ENCODE assay signal across 8 cellular contexts in the genomic region with DNA sequence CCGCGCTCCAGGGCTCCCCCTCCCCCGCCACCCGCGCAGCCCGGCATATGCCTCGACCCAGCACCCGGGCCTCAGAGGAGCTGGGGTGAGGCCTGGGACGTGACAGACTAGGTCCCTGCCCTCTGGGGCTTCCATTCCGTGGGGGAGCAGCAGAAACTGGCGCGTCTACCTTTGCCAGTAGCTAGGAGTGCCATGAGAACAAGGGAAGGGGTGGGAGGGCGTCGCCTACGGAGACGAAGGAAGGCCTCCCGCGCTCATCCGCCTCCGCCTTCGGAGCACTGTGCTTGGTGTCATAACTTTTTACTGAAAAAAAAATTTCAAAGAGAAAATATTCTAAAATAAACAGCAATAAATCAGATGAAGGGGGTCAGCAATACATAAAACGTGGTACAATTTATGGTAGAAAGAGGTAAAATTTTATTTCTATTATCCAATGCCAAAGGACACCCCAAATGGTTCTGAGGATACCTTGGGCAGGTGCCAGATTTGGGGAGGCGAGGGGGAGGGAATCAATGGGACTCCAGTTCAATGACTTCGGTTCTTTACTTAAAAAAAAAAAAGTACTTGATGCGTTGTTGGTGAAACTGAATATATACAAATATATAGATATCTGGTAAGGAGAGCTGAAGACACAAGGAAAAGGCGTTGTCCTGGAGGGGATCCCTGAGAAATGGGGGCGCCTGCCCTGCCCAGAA. TPM values are rescaled to one million over a fixed set of nuclear protein-coding genes. Genes with fewer than 3 reads are reported as not detected.
DNase-seq lines count a peak whose midpoint lies in the region; ATAC-seq and TF ChIP-seq lines count a peak whose summit lies in the region.

No MANE protein-coding gene starts in this region.

- no peaks in the 10 kb centered on the region for H3K36me3 ChIP-seq in ACC112 (ENCODE audit: insufficient read depth, low read length)
- H3K36me3 ChIP-seq in ascending aorta: no peaks in the 10 kb centered on the region
- no peaks in the 10 kb centered on the region for H3K36me3 ChIP-seq in subcutaneous abdominal adipose tissue (ENCODE audit: control insufficient read depth in 5 of 5, insufficient read depth in 5 of 5, low read length in 5 of 5)

- H3K9me3 ChIP-seq in ascending aorta (no peaks in the 10 kb centered on the region), subcutaneous abdominal adipose tissue (ENCODE audit: control insufficient read depth in 5 of 5, low read length in 5 of 5) (peaks cover 0 to 4% (median 0%) of the 10 kb centered on the region in 5 donors)

- peak overlapping the region in 4 of 5 donors; percentile 30 to 71 (median 48) for H3K9ac ChIP-seq in subcutaneous abdominal adipose tissue (ENCODE audit: low read length in 5 of 5)

- H3K4me3 ChIP-seq in ACC112 (ENCODE audit: low read depth, low read length) (peak overlapping the region; percentile 91), HL-60 (replicated peaks; ENCODE audit: insufficient read depth, low read length) (peak overlapping the region; percentile 73), ascending aorta (peak overlapping the region; percentile 75 to 92), subcutaneous abdominal adipose tissue (ENCODE audit: low read depth in 1 of 5, low read length in 5 of 5) (peak overlapping the region in 3 of 5 donors; percentile 68 to 80 (median 74))

- no peak for TF ChIP-seq CTCF in HL-60 (IDR thresholded peaks at IDR 0.05; ENCODE audit: insufficient read depth, low read length)
- no peak for TF ChIP-seq CTCF in ascending aorta (IDR thresholded peaks at IDR 0.05)

- H3K79me2 ChIP-seq in ACC112 (ENCODE audit: control insufficient read depth, insufficient read depth, low read length, unreplicated experiment): no peaks in the 10 kb centered on the region

- no peaks in the 10 kb centered on the region for H3K27me3 ChIP-seq in ACC112 (ENCODE audit: insufficient read depth, low read length)
- H3K27me3 ChIP-seq in HL-60 (ENCODE audit: insufficient read depth, poor library complexity, severe bottlenecking): peaks cover 16% of the 10 kb centered on the region
- no peaks in the 10 kb centered on the region for H3K27me3 ChIP-seq in ascending aorta
- H3K27me3 ChIP-seq in subcutaneous abdominal adipose tissue (ENCODE audit: control insufficient read depth in 5 of 5, insufficient read depth in 4 of 5, low read length in 5 of 5): peaks cover 0 to 11% (median 0%) of the 10 kb centered on the region in 5 donors

- H2AFZ ChIP-seq in ACC112 (ENCODE audit: low read length, unreplicated experiment): peak overlapping the region; percentile 91

- peaks cover 18% of the 10 kb centered on the region for H3K4me1 ChIP-seq in ACC112 (ENCODE audit: control insufficient read depth, insufficient read depth, low read length, unreplicated experiment)
- H3K4me1 ChIP-seq in ascending aorta: peaks cover 10 to 16% of the 10 kb centered on the region in 2 donors
- H3K4me1 ChIP-seq in subcutaneous abdominal adipose tissue (ENCODE audit: control insufficient read depth in 5 of 5, insufficient read depth in 5 of 5, low read length in 5 of 5): peaks cover 5 to 32% (median 29%) of the 10 kb centered on the region in 5 donors

- H3K27ac ChIP-seq in ACC112 (ENCODE audit: low read depth, low read length): no peak overlapping the region
- H3K27ac ChIP-seq in HL-60 (replicated peaks): no peak overlapping the region
- peak overlapping the region; percentile 90 to 96 for H3K27ac ChIP-seq in ascending aorta
- H3K27ac ChIP-seq in subcutaneous abdominal adipose tissue (ENCODE audit: low read depth, low read length): no peak overlapping the region

- DNase-seq in HL-60 (ENCODE audit: low read depth in 1 of 2, low spot score in 1 of 2) (no peak), ascending aorta (ENCODE audit: low spot score in 2 of 2) (peak in 1 of 2 donors; percentile 66), left kidney (ENCODE audit: low read depth, low spot score) (peak; percentile 56), OCI-M2 (lab: John Stamatoyannopoulos, UW; ENCODE audit: unreplicated experiment) (no peak), kidney glomerular epithelial cell (lab: John Stamatoyannopoulos, UW) (no peak)

- intact Hi-C loops in ascending aorta (cut with DNase I): loop anchor here (5.0 kb wide), 2 partner anchors 36 to 271 kb away; no protein-coding TSS in a partner anchor

- no peak for ATAC-seq in GM21390 (IDR thresholded peaks at IDR 0.05; ENCODE audit: unreplicated experiment)

RNA-seq across cellular contexts. Expression of a gene that starts 35.1 kb away (rescaled TPM):
- total RNA-seq in ascending aorta: 1.4 TPM

Comparison
In these comparisons a context has a peak if more than half of its experiments do, and no peak if none do; other contexts are left out.
1. H3K27ac ChIP-seq: peak in ascending aorta (2 of 2); none in ACC112 (single experiment), HL-60 (single experiment) and subcutaneous abdominal adipose tissue (single experiment).
2. Peak in every context shown above with its lines, with median percentiles within 50 percentile points of each other: H3K4me3 ChIP-seq.